1 cellular context compared by ENCODE assay signal in the genomic region with DNA sequence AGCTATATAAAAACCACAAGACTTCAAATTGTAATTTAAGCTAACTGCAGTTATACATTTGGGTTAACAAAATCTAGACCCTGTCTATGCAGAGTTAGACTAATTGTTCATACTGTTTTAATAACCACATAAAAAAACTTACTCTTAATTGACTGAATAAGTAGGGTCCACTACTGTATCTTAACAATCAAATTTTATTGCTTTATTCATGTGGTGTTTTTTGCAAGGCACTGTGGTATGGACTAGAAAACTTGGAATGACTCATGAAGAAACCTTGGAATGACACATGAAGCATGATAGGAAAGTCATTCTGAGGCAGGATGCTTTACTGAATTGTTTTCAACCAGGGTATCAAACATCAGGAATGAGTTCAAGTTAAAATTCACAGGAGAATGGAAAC.
TF ChIP-seq lines count a peak whose summit lies in the region.

No MANE protein-coding gene starts in this region.

TF ChIP-seq in WTC11, 78 proteins besides CTCF, POLR2A, EP300 and RAD21 (continued from another document):
- TF ChIP-seq IRF1 (CRISPR knock-in tag; IDR thresholded peaks at IDR 0.05) = no peak
- TF ChIP-seq ETV6 (CRISPR knock-in tag; IDR thresholded peaks at IDR 0.05) = no peak
